10 cellular contexts compared by ENCODE assay signal in genomic region chr1:223711838-223712183, GRCh38. TPM values are rescaled to one million over a fixed set of nuclear protein-coding genes. Genes with fewer than 3 reads are reported as not detected.
A peak's percentile ranks its signal among the peaks of the same experiment; 100 is the strongest.
DNase-seq lines count a peak whose midpoint lies in the region; FAIRE-seq and TF ChIP-seq lines count a peak whose summit lies in the region.
"Had no signal": no experiment of that assay in that cellular context is flagged by ENCODE, and none has a peak within 500 bp of the region (broad histone marks: within the 10 kb centered on the region; RNA-seq: fewer than 3 reads in every experiment).

No MANE protein-coding gene starts in this region.

- H3K4me1 ChIP-seq in SJCRH30 (peaks cover 32% of the 10 kb centered on the region), esophagus muscularis mucosa (peaks cover 63 to 79% (median 73%) of the 10 kb centered on the region in 4 donors), ovary (ENCODE audit: insufficient read depth) (peaks cover 22% of the 10 kb centered on the region)

- H3K4me3 ChIP-seq in SJCRH30 (peak overlapping the region; percentile 85), esophagus muscularis mucosa (peak overlapping the region; percentile 86 to 92 (median 90)), ovary (peak overlapping the region; percentile 92)

- 55% methylated on average over 11 of the region's 11 CpGs for WGBS in esophagus muscularis mucosa
- WGBS in ovary, 3 donors: 60 to 72% (median 61%) methylated on average over 11 of the region's 11 CpGs

- DNase-seq in D721Med (ENCODE audit: insufficient read length, low spot score) (peak; percentile 17), SJCRH30 (no peak), esophagus muscularis mucosa (ENCODE audit: extremely low spot score) (no peak), ovary (no peak), occipital lobe (lab: John Stamatoyannopoulos, UW) (no peak), iPS-NIHi7 (ENCODE audit: extremely low spot score) (no peak), midbrain (lab: John Stamatoyannopoulos, UW) (no peak)
- no peak for DNase-seq in effector CD8-positive, alpha-beta T cell (lab: John Stamatoyannopoulos, UW)

- intact Hi-C loops in esophagus muscularis mucosa (cut with DNase I) (loop anchor here (1.0 kb wide), 1 partner anchor 37 kb away; no protein-coding TSS in a partner anchor), ovary (cut with DNase I) (loop anchor here in 3 of 4 donors (2.0 to 10.0 kb wide), 2 partner anchors 37 to 133 kb away; partner anchors contain the start of gene TP53BP2 (in 1 of the 3))

- H3K36me3 ChIP-seq in SJCRH30 (peaks cover 3% of the 10 kb centered on the region), esophagus muscularis mucosa (peaks cover 0 to 6% (median 0%) of the 10 kb centered on the region in 4 donors), ovary (no peaks in the 10 kb centered on the region)

- FAIRE-seq in D721Med (lab: Jason Lieb, UNC): no peak

- TF ChIP-seq POLR2A in esophagus muscularis mucosa (IDR thresholded peaks at IDR 0.05; ENCODE audit: low read depth) (no peak), ovary (IDR thresholded peaks at IDR 0.05) (no peak)

- H3K27ac ChIP-seq in SJCRH30: peak overlapping the region; percentile 29; the same call in 1 of the 2 replicates
- H3K27ac ChIP-seq in esophagus muscularis mucosa (replicated peaks in 1 of 4): peak overlapping the region; percentile 94 to 98 (median 98)
- peak overlapping the region; percentile 91 to 93 for H3K27ac ChIP-seq in ovary

- H3K27me3 ChIP-seq in SJCRH30 (no peaks in the 10 kb centered on the region), esophagus muscularis mucosa (no peaks in the 10 kb centered on the region), ovary (no peaks in the 10 kb centered on the region)

- TF ChIP-seq EP300 in esophagus muscularis mucosa (IDR thresholded peaks at IDR 0.05): no peak
- TF ChIP-seq EP300 in ovary (IDR thresholded peaks at IDR 0.05): no peak

- TF ChIP-seq CTCF in D721Med (IDR thresholded peaks at IDR 0.05; ENCODE audit: insufficient read depth, missing control alignments) (no peak), esophagus muscularis mucosa (IDR thresholded peaks at IDR 0.05) (no peak), ovary (IDR thresholded peaks at IDR 0.05) (no peak)

- H3K9me3 ChIP-seq in SJCRH30 (replicated peaks): no peaks in the 10 kb centered on the region
- H3K9me3 ChIP-seq in esophagus muscularis mucosa: no peaks in the 10 kb centered on the region
- no peaks in the 10 kb centered on the region for H3K9me3 ChIP-seq in ovary

RNA-seq across cellular contexts. Expression of gene CAPN2, which starts 0.5 kb away (rescaled TPM):
- 163 and 172 TPM in 2 replicates for total RNA-seq in SJCRH30 (2014; rRNA removed; shearing (Covaris generic))
- total RNA-seq in esophagus muscularis mucosa (100 to 1,000 TPM in 3 of 4 donors, 10 to 100 TPM in 1; 91.9 to 231 (median 161) TPM), ovary (100 to 1,000 TPM in 6 of 7 donors, 10 to 100 TPM in 1; 96.1 to 267 (median 171) TPM), occipital lobe (41.5 TPM)
- 100 to 1,000 TPM in 1 of 2 donors, 10 to 100 TPM in 1; 70.6 to 254 TPM for polyA plus RNA-seq in ovary

RNA-seq across cellular contexts. Expression of gene CAPN8, which starts 46.3 kb away (rescaled TPM):
- total RNA-seq in SJCRH30 (2014; rRNA removed; shearing (Covaris generic)): not detected in 2 replicates
- total RNA-seq in esophagus muscularis mucosa: 1 to 10 TPM in 1 of 4 donors, not detected in 3; 1.0 TPM
- total RNA-seq in ovary: 1 to 10 TPM in 3 of 7 donors, under 1 TPM in 2, not detected in 2; 0.43 to 4.4 (median 1.4) TPM
- polyA plus RNA-seq in ovary: under 1 TPM; 0.10 to 0.32 TPM
- not detected for total RNA-seq in occipital lobe
- total RNA-seq: mesenteric fat pad, SK-MEL-5 had no signal

Comparison
In these comparisons a context has a peak if more than half of its experiments do, and no peak if none do; other contexts are left out.
1. H3K27ac ChIP-seq: peak in every context shown above with its lines; median percentile 98 in esophagus muscularis mucosa; 92 in ovary; 29 in SJCRH30.